In the genomic region with DNA sequence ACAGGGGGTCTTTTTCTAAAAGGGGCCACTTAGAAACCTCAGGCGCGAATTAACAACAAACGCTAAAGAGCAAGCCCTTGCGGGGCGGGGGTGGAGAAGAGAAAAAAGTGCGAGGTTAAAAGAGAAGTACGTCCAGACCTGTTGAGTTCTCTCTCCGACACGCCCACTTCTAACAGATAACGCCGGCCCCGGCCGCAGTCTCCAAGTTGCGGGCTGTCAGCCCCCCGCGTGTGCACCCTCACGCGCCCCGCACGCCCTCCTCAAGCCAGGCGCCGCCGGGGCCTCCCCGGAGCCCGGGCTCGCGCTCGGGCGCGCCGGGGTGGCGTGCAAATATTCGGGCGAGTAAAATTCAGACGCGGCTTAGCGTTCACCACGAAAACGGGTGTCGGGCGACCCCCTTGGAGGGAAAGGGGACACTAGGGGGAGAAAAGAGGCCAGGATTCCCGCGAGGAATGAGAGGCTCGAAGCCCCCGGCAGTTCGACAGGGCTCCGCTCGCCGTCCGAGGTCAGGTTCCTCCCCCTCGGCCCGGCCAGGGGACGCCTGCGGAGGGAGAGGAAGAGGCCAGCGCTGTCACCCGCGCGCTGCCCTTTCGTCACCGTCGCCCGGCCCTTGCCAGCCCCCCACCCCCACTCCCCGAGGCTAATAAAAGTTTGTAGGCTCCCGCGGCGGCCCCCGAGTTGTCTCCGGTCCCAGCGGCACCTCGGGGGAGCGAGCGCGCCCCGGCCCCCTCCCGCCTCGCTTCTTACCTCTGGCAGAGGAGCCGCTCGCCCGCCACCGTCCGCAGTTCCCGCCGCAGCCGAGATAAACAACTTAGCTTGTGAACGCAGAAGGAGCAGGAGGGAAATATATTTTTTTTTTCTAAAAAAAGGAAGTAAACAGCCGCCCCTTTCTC, we compare ENCODE assay signal across 8 cellular contexts. TPM values are rescaled to one million over a fixed set of nuclear protein-coding genes. Genes with fewer than 3 reads are reported as not detected.
A peak's percentile ranks its signal among the peaks of the same experiment; 100 is the strongest.
DNase-seq lines count a peak whose midpoint lies in the region; ATAC-seq and TF ChIP-seq lines count a peak whose summit lies in the region.

No MANE protein-coding gene starts in this region.

- peak in 2 of 4 experiments; percentile 0 for ATAC-seq in T-cell (replicated peaks in 1 of 4)
- ATAC-seq in HG03159 (IDR thresholded peaks at IDR 0.05; ENCODE audit: unreplicated experiment) = no peak

- H3K27ac ChIP-seq in HUES64 (ENCODE audit: low read depth, low read length) (no peak overlapping the region), right atrium auricular region (peak overlapping the region; percentile 98 to 99)

- H3K27me3 Mint-ChIP-seq in Calu3 (ENCODE audit: unreplicated experiment) (no peaks in the 10 kb centered on the region), T-cell (no peaks in the 10 kb centered on the region)

- H3K4me1 ChIP-seq in HUES64 (ENCODE audit: insufficient read depth, low read length) (peaks cover 45% of the 10 kb centered on the region), right atrium auricular region (peaks cover 0 to 41% of the 10 kb centered on the region in 2 donors)

- H3K36me3 Mint-ChIP-seq in Calu3 (ENCODE audit: insufficient read depth, unreplicated experiment) = peaks cover 83% of the 10 kb centered on the region
- peaks cover 31% of the 10 kb centered on the region for H3K36me3 Mint-ChIP-seq in T-cell

- H3K4me3 Mint-ChIP-seq in Calu3 (ENCODE audit: low read depth, unreplicated experiment) (peak overlapping the region; percentile 97), T-cell (peak overlapping the region; percentile 89 to 95 (median 91))

- POLR2A ChIA-PET in T-cell (lab: Charles Lee) = interaction anchor here (0.6 to 2.0 kb wide), 9 partner anchors 10 to 790 kb away, joined by 3 to 9 read pairs (median 4); no protein-coding TSS in a partner anchor

- TF ChIP-seq CTCF in Calu3 (IDR thresholded peaks at IDR 0.05; ENCODE audit: unreplicated experiment) (no peak), right atrium auricular region (IDR thresholded peaks at IDR 0.05) (no peak)

- peak overlapping the region; percentile 95 for H3K27ac Mint-ChIP-seq in Calu3 (ENCODE audit: unreplicated experiment)
- H3K27ac Mint-ChIP-seq in T-cell = peak overlapping the region; percentile 74 to 75

- DNase-seq in Calu3 (peak; percentile 54), T-cell (peak in 33 of 34 experiments; percentile 22 to 68 (median 52)), amniotic epithelial cell (ENCODE audit: low read depth) (peak; percentile 41), right atrium auricular region (ENCODE audit: low spot score) (peak; percentile 73), posterior cingulate gyrus (peak; percentile 29 to 93 (median 54)), NCI-H1048 (lab: John Stamatoyannopoulos, UW) (no peak)

- H3K36me3 ChIP-seq in HUES64 (ENCODE audit: insufficient read depth, low read length) (no peaks in the 10 kb centered on the region), right atrium auricular region (no peaks in the 10 kb centered on the region)

- BruUV-seq in Calu3 (replicated peaks; lab: Mats Ljungman, UMichigan) = no TSS peak

- H3K4me3 ChIP-seq in HUES64 (ENCODE audit: low read length) (peak overlapping the region; percentile 93), right atrium auricular region (peak overlapping the region; percentile 78 to 82)

- peaks cover 35% of the 10 kb centered on the region for H3K4me1 Mint-ChIP-seq in Calu3 (ENCODE audit: low read depth, unreplicated experiment)
- peaks cover 46 to 54% (median 49%) of the 10 kb centered on the region in 3 donors for H3K4me1 Mint-ChIP-seq in T-cell

- under 1% methylated on average over 81 of the region's 86 CpGs for WGBS in HUES64

- intact Hi-C loops in Calu3 (cut with micrococcal nuclease; ENCODE audit: unreplicated experiment) = loop anchor here (5.0 kb wide), 1 partner anchor 565 kb away; no protein-coding TSS in a partner anchor
- intact Hi-C loops in posterior cingulate gyrus (cut with DNase I) = loop anchor here (5.0 to 10.0 kb wide), 3 partner anchors 180 to 480 kb away; no protein-coding TSS in a partner anchor

- CTCF ChIA-PET in Calu3 (lab: Charles Lee) (interaction anchor here (1.0 to 2.2 kb wide), 2 partner anchors 105 to 227 kb away, joined by 3 to 8 read pairs; no protein-coding TSS in a partner anchor), T-cell (lab: Charles Lee) (interaction anchor here (0.6 to 2.8 kb wide), 9 partner anchors 9 to 602 kb away, joined by 3 to 33 read pairs (median 4); no protein-coding TSS in a partner anchor)

- peaks cover 2% of the 10 kb centered on the region for H3K9me3 Mint-ChIP-seq in Calu3 (ENCODE audit: low read depth, unreplicated experiment)
- no peaks in the 10 kb centered on the region for H3K9me3 Mint-ChIP-seq in T-cell

- no peaks in the 10 kb centered on the region for H3K9me3 ChIP-seq in HUES64 (ENCODE audit: insufficient read depth, low read depth, low read length)
- H3K9me3 ChIP-seq in right atrium auricular region = no peaks in the 10 kb centered on the region

- H3K9ac ChIP-seq in HUES64 (ENCODE audit: low read depth, low read length) = no peak overlapping the region; the same call in 1 of the 2 replicates

- H3K27me3 ChIP-seq in HUES64 (ENCODE audit: insufficient read depth, low read length) = peaks cover 54% of the 10 kb centered on the region
- H3K27me3 ChIP-seq in right atrium auricular region = no peaks in the 10 kb centered on the region

RNA-seq across cellular contexts. Expression of gene NR3C1, which starts 0.8 kb away (rescaled TPM):
- total RNA-seq in Calu3 (2022) (63.1 and 72.4 TPM in 2 replicates), T-cell (100 to 1,000 TPM; 108 to 156 (median 122) TPM), right atrium auricular region (10 to 100 TPM; 30.3 to 38.9 TPM)
- 4.8 TPM for polyA plus RNA-seq in HUES64 (2013, experiment 1 of 2)
- 2.9 TPM for polyA plus RNA-seq in HUES64 (2013, experiment 2 of 2)
